Comparison of ENCODE assay signal across 1 cellular context in the genomic region with DNA sequence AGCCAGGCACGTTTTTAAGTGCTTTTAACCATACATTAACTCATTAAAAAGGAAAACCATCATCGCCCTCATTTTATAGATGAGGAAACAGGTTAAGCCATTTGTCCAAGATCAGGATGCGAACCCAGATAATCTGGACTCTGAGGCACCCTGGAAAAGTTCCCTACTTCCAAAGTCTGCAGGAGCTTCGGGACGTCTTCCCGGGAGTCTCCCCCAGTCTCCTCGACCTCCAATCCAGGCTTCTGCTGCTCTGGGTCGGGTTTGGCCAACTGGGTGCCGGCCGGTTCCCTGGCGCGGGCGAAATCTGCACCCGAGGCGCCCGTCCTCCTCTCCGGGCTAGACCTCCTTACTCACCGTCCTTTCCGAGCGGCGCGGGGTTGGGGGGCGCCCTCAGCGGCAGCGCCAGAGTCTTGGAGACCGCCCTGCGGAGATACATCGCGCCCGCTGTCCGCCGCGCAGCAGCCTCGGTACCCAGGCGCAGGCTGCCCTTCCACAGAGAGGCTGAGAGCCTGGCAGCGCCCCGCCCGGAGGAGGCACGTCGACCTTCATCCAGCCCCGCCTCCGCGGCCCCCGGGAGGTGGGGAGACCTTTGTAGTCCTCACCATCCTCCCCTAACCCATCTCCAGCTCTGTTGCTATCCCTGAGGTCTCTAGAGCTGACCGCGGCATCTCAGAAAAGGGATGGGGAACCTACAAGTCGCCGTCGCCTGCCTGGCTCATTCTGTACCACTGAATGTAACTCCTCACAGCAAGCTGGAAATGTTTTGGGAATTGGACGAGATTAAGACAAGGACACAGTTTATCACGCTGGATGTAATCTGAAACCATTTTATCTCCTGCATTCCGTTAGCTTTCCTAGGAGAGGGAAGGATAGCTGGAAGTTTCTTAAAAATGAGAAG.
TF ChIP-seq lines count a peak whose summit lies in the region.

Gene MGARP (minus strand): TSS at position 503 of the 898 bp plus-strand sequence. CDS start 67 bp downstream, at position 436.

TF ChIP-seq in HEK293, 187 proteins besides CTCF, POLR2A, EP300 and RAD21 (continued from another document and continues in another):
- TF ChIP-seq ZNF140 (tag by site-specific recombination; IDR thresholded peaks at IDR 0.05) (no peak), ZNF529 (tag by site-specific recombination; IDR thresholded peaks at IDR 0.05; ENCODE audit: insufficient replicate concordance) (no peak), ZNF626 (tag by site-specific recombination; IDR thresholded peaks at IDR 0.05) (no peak), ZBTB7A (tag by site-specific recombination; IDR thresholded peaks at IDR 0.05; ENCODE audit: low read depth) (no peak), ZNF426 (tag by site-specific recombination; IDR thresholded peaks at IDR 0.05) (no peak), ZNF354C (tag by site-specific recombination; IDR thresholded peaks at IDR 0.05; ENCODE audit: borderline replicate concordance, low read depth) (no peak), ZBTB1 (tag by site-specific recombination; IDR thresholded peaks at IDR 0.05) (no peak), ZNF394 (tag by site-specific recombination; IDR thresholded peaks at IDR 0.05; ENCODE audit: borderline replicate concordance) (no peak), ZNF777 (tag by site-specific recombination; IDR thresholded peaks at IDR 0.05; ENCODE audit: borderline replicate concordance) (no peak), ZNF174 (tag by site-specific recombination; IDR thresholded peaks at IDR 0.05) (no peak), ZNF555 (tag by site-specific recombination; conservative IDR thresholded peaks at IDR 0.05) (no peak), ZNF639 (tag by site-specific recombination; IDR thresholded peaks at IDR 0.05) (no peak), ZEB2 (tag by site-specific recombination; IDR thresholded peaks at IDR 0.05) (no peak), ZNF561 (tag by site-specific recombination; IDR thresholded peaks at IDR 0.05; ENCODE audit: borderline replicate concordance) (no peak), ZNF510 (tag by site-specific recombination; IDR thresholded peaks at IDR 0.05; ENCODE audit: insufficient replicate concordance) (no peak), SALL2 (tag by site-specific recombination; IDR thresholded peaks at IDR 0.05; ENCODE audit: borderline replicate concordance) (no peak), ZNF155 (tag by site-specific recombination; IDR thresholded peaks at IDR 0.05) (no peak), ZNF404 (tag by site-specific recombination; IDR thresholded peaks at IDR 0.05) (no peak), ZNF629 (tag by site-specific recombination; IDR thresholded peaks at IDR 0.05) (no peak), TCF7L2 (IDR thresholded peaks at IDR 0.05; ENCODE audit: borderline replicate concordance, low read depth, low read length) (no peak), OSR2 (tag by site-specific recombination; IDR thresholded peaks at IDR 0.05) (no peak), ZFP69B (tag by site-specific recombination; IDR thresholded peaks at IDR 0.05) (no peak), ZNF514 (tag by site-specific recombination; IDR thresholded peaks at IDR 0.05) (no peak), ZNF473 (tag by site-specific recombination; IDR thresholded peaks at IDR 0.05) (no peak), HOXC10 (CRISPR knock-in tag; IDR thresholded peaks at IDR 0.05) (no peak), HOXD13 (CRISPR knock-in tag; IDR thresholded peaks at IDR 0.05; ENCODE audit: borderline replicate concordance) (no peak), ZBTB26 (tag by site-specific recombination; optimal IDR thresholded peaks at IDR 0.05) (peak; percentile 30), ZSCAN16 (tag by site-specific recombination; IDR thresholded peaks at IDR 0.05) (no peak), ZNF335 (tag by site-specific recombination; conservative IDR thresholded peaks at IDR 0.05) (peak; percentile 77), ZNF664 (tag by site-specific recombination; IDR thresholded peaks at IDR 0.05) (no peak), ZNF548 (tag by site-specific recombination; IDR thresholded peaks at IDR 0.05) (no peak), ZNF571 (tag by site-specific recombination; IDR thresholded peaks at IDR 0.05) (no peak), KLF16 (tag by site-specific recombination; IDR thresholded peaks at IDR 0.05) (no peak), PRDM1 (tag by site-specific recombination; IDR thresholded peaks at IDR 0.05) (no peak), ZBTB8A (tag by site-specific recombination; IDR thresholded peaks at IDR 0.05) (peak; percentile 92), KLF9 (tag by site-specific recombination; IDR thresholded peaks at IDR 0.05; ENCODE audit: low read depth) (no peak), ZIC2 (tag by site-specific recombination; IDR thresholded peaks at IDR 0.05) (no peak; the same call in 1 of the 2 replicates), ZNF311 (tag by site-specific recombination; IDR thresholded peaks at IDR 0.05; ENCODE audit: borderline replicate concordance) (no peak), GLIS2 (tag by site-specific recombination; IDR thresholded peaks at IDR 0.05) (peak; percentile 42; the same call in 1 of the 2 replicates), ZNF157 (tag by site-specific recombination; IDR thresholded peaks at IDR 0.05) (no peak), ZFP37 (tag by site-specific recombination; IDR thresholded peaks at IDR 0.05) (no peak), ZNF560 (tag by site-specific recombination; IDR thresholded peaks at IDR 0.05; ENCODE audit: borderline replicate concordance) (no peak)
- TF ChIP-seq, protein P1, sequence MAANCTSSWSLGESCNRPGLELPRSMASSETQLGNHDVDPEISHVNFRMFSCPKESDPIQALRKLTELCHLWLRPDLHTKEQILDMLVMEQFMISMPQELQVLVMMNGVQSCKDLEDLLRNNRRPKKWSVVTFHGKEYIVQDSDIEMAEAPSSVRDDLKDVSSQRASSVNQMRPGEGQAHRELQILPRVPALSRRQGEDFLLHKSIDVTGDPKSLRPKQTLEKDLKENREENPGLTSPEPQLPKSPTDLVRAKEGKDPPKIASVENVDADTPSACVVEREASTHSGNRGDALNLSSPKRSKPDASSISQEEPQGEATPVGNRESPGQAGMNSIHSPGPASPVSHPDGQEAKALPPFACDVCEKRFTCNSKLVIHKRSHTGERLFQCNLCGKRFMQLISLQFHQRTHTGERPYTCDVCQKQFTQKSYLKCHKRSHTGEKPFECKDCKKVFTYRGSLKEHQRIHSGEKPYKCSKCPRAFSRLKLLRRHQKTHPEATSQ (tag by site-specific recombination; IDR thresholded peaks at IDR 0.05) = no peak
- TF ChIP-seq, protein P2, sequence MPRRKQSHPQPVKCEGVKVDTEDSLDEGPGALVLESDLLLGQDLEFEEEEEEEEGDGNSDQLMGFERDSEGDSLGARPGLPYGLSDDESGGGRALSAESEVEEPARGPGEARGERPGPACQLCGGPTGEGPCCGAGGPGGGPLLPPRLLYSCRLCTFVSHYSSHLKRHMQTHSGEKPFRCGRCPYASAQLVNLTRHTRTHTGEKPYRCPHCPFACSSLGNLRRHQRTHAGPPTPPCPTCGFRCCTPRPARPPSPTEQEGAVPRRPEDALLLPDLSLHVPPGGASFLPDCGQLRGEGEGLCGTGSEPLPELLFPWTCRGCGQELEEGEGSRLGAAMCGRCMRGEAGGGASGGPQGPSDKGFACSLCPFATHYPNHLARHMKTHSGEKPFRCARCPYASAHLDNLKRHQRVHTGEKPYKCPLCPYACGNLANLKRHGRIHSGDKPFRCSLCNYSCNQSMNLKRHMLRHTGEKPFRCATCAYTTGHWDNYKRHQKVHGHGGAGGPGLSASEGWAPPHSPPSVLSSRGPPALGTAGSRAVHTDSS (tag by site-specific recombination; IDR thresholded peaks at IDR 0.05) = 0 out of 2 replicates have a peak, but pooled peaks have one; percentile 30
- TF ChIP-seq, protein P3, sequence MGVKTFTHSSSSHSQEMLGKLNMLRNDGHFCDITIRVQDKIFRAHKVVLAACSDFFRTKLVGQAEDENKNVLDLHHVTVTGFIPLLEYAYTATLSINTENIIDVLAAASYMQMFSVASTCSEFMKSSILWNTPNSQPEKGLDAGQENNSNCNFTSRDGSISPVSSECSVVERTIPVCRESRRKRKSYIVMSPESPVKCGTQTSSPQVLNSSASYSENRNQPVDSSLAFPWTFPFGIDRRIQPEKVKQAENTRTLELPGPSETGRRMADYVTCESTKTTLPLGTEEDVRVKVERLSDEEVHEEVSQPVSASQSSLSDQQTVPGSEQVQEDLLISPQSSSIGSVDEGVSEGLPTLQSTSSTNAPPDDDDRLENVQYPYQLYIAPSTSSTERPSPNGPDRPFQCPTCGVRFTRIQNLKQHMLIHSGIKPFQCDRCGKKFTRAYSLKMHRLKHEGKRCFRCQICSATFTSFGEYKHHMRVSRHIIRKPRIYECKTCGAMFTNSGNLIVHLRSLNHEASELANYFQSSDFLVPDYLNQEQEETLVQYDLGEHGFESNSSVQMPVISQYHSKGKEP (tag by site-specific recombination; IDR thresholded peaks at IDR 0.05) = no peak
- TF ChIP-seq, protein P4, sequence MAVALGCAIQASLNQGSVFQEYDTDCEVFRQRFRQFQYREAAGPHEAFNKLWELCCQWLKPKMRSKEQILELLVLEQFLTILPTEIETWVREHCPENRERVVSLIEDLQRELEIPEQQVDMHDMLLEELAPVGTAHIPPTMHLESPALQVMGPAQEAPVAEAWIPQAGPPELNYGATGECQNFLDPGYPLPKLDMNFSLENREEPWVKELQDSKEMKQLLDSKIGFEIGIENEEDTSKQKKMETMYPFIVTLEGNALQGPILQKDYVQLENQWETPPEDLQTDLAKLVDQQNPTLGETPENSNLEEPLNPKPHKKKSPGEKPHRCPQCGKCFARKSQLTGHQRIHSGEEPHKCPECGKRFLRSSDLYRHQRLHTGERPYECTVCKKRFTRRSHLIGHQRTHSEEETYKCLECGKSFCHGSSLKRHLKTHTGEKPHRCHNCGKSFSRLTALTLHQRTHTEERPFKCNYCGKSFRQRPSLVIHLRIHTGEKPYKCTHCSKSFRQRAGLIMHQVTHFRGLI (tag by site-specific recombination; IDR thresholded peaks at IDR 0.05) = no peak
- TF ChIP-seq, protein P5, sequence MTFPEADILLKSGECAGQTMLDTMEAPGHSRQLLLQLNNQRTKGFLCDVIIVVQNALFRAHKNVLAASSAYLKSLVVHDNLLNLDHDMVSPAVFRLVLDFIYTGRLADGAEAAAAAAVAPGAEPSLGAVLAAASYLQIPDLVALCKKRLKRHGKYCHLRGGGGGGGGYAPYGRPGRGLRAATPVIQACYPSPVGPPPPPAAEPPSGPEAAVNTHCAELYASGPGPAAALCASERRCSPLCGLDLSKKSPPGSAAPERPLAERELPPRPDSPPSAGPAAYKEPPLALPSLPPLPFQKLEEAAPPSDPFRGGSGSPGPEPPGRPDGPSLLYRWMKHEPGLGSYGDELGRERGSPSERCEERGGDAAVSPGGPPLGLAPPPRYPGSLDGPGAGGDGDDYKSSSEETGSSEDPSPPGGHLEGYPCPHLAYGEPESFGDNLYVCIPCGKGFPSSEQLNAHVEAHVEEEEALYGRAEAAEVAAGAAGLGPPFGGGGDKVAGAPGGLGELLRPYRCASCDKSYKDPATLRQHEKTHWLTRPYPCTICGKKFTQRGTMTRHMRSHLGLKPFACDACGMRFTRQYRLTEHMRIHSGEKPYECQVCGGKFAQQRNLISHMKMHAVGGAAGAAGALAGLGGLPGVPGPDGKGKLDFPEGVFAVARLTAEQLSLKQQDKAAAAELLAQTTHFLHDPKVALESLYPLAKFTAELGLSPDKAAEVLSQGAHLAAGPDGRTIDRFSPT (tag by site-specific recombination; IDR thresholded peaks at IDR 0.05) = peak; percentile 53; the same call in 1 of the 2 replicates
- TF ChIP-seq, protein P6, sequence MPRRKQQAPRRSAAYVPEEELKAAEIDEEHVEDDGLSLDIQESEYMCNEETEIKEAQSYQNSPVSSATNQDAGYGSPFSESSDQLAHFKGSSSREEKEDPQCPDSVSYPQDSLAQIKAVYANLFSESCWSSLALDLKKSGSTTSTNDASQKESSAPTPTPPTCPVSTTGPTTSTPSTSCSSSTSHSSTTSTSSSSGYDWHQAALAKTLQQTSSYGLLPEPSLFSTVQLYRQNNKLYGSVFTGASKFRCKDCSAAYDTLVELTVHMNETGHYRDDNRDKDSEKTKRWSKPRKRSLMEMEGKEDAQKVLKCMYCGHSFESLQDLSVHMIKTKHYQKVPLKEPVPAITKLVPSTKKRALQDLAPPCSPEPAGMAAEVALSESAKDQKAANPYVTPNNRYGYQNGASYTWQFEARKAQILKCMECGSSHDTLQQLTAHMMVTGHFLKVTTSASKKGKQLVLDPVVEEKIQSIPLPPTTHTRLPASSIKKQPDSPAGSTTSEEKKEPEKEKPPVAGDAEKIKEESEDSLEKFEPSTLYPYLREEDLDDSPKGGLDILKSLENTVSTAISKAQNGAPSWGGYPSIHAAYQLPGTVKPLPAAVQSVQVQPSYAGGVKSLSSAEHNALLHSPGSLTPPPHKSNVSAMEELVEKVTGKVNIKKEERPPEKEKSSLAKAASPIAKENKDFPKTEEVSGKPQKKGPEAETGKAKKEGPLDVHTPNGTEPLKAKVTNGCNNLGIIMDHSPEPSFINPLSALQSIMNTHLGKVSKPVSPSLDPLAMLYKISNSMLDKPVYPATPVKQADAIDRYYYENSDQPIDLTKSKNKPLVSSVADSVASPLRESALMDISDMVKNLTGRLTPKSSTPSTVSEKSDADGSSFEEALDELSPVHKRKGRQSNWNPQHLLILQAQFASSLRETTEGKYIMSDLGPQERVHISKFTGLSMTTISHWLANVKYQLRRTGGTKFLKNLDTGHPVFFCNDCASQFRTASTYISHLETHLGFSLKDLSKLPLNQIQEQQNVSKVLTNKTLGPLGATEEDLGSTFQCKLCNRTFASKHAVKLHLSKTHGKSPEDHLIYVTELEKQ (tag by site-specific recombination; IDR thresholded peaks at IDR 0.05; ENCODE audit: borderline replicate concordance) = no peak
